1 cellular context compared by ENCODE assay signal in genomic region chr20:63741354-63741675, GRCh38.
A peak's percentile ranks its signal among the peaks of the same experiment; 100 is the strongest.
TF ChIP-seq lines count a peak whose summit lies in the region.

No MANE protein-coding gene starts in this region.

TF ChIP-seq in K562, 482 proteins besides CTCF, POLR2A, EP300 and RAD21:
- TF ChIP-seq TCFL5 (CRISPR knock-in tag; conservative IDR thresholded peaks at IDR 0.05) (no peak), SRF (CRISPR knock-in tag; IDR thresholded peaks at IDR 0.05) (no peak), ZNF12 (CRISPR knock-in tag; IDR thresholded peaks at IDR 0.05) (0 out of 2 replicates have a peak, but pooled peaks have one; percentile 7), FOXJ2 (tag; IDR thresholded peaks at IDR 0.05) (no peak), COPS2 (conservative IDR thresholded peaks at IDR 0.05) (no peak), YY1 (IDR thresholded peaks at IDR 0.05; ENCODE audit: borderline replicate concordance in 1 of 3, control insufficient read depth in 1 of 3, extremely low read depth in 1 of 3, insufficient read depth in 3 of 3, insufficient read length in 1 of 3, insufficient replicate concordance in 2 of 3, low read depth in 1 of 3, low read length in 2 of 3) (peak in 1 of 3 experiments; percentile 22), BMI1 (IDR thresholded peaks at IDR 0.05; ENCODE audit: low read length) (no peak), PURB (CRISPR knock-in tag; IDR thresholded peaks at IDR 0.05; ENCODE audit: low read depth) (no peak), RBM22 (IDR thresholded peaks at IDR 0.05; ENCODE audit: low read depth, low read length, poor library complexity, severe bottlenecking) (no peak), NFXL1 (CRISPR knock-in tag; IDR thresholded peaks at IDR 0.05) (no peak), ZC3H11A (IDR thresholded peaks at IDR 0.05; ENCODE audit: low read depth, low read length) (no peak), ZNF507 (tag; conservative IDR thresholded peaks at IDR 0.05) (no peak), MBD1 (CRISPR knock-in tag; IDR thresholded peaks at IDR 0.05) (no peak), OTX1 (CRISPR knock-in tag; IDR thresholded peaks at IDR 0.05) (no peak), NEUROD1 (IDR thresholded peaks at IDR 0.05; ENCODE audit: borderline replicate concordance, low read depth, low read length, partially characterized antibody) (no peak), ZNF609 (CRISPR knock-in tag; IDR thresholded peaks at IDR 0.05; ENCODE audit: borderline replicate concordance) (no peak)
- TF ChIP-seq, protein P1, sequence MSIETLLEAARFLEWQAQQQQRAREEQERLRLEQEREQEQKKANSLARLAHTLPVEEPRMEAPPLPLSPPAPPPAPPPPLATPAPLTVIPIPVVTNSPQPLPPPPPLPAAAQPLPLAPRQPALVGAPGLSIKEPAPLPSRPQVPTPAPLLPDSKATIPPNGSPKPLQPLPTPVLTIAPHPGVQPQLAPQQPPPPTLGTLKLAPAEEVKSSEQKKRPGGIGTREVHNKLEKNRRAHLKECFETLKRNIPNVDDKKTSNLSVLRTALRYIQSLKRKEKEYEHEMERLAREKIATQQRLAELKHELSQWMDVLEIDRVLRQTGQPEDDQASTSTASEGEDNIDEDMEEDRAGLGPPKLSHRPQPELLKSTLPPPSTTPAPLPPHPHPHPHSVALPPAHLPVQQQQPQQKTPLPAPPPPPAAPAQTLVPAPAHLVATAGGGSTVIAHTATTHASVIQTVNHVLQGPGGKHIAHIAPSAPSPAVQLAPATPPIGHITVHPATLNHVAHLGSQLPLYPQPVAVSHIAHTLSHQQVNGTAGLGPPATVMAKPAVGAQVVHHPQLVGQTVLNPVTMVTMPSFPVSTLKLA (conservative IDR thresholded peaks at IDR 0.05): 0 out of 4 replicates have a peak, but pooled peaks of 1 of the 2 experiments have one; percentile 43
- TF ChIP-seq, protein P2, sequence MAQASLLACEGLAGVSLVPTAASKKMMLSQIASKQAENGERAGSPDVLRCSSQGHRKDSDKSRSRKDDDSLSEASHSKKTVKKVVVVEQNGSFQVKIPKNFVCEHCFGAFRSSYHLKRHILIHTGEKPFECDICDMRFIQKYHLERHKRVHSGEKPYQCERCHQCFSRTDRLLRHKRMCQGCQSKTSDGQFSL (CRISPR knock-in tag; IDR thresholded peaks at IDR 0.05): 0 out of 2 replicates have a peak, but pooled peaks have one; percentile 48
- TF ChIP-seq, protein P2 (tag; IDR thresholded peaks at IDR 0.05): no peak
